ENCODE assay signal across 1 cellular context in genomic region chr14:50943943-50944646, GRCh38.
TF ChIP-seq lines count a peak whose summit lies in the region.

Gene PYGL (minus strand): TSS chr14:50944483. CDS start chr14:50944403, 80 bp downstream.

TF ChIP-seq in WTC11, 78 proteins besides CTCF, POLR2A, EP300 and RAD21 (continued from another document and continues in another):
- TF ChIP-seq, protein P1, sequence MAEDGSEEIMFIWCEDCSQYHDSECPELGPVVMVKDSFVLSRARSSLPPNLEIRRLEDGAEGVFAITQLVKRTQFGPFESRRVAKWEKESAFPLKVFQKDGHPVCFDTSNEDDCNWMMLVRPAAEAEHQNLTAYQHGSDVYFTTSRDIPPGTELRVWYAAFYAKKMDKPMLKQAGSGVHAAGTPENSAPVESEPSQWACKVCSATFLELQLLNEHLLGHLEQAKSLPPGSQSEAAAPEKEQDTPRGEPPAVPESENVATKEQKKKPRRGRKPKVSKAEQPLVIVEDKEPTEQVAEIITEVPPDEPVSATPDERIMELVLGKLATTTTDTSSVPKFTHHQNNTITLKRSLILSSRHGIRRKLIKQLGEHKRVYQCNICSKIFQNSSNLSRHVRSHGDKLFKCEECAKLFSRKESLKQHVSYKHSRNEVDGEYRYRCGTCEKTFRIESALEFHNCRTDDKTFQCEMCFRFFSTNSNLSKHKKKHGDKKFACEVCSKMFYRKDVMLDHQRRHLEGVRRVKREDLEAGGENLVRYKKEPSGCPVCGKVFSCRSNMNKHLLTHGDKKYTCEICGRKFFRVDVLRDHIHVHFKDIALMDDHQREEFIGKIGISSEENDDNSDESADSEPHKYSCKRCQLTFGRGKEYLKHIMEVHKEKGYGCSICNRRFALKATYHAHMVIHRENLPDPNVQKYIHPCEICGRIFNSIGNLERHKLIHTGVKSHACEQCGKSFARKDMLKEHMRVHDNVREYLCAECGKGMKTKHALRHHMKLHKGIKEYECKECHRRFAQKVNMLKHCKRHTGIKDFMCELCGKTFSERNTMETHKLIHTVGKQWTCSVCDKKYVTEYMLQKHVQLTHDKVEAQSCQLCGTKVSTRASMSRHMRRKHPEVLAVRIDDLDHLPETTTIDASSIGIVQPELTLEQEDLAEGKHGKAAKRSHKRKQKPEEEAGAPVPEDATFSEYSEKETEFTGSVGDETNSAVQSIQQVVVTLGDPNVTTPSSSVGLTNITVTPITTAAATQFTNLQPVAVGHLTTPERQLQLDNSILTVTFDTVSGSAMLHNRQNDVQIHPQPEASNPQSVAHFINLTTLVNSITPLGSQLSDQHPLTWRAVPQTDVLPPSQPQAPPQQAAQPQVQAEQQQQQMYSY (CRISPR knock-in tag; IDR thresholded peaks at IDR 0.05): peak; percentile 9
- TF ChIP-seq, protein P2, sequence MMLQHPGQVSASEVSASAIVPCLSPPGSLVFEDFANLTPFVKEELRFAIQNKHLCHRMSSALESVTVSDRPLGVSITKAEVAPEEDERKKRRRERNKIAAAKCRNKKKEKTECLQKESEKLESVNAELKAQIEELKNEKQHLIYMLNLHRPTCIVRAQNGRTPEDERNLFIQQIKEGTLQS (CRISPR knock-in tag; conservative IDR thresholded peaks at IDR 0.05): no peak
- no peak for TF ChIP-seq ERG (CRISPR knock-in tag; IDR thresholded peaks at IDR 0.05)
- TF ChIP-seq ZNF232 (CRISPR knock-in tag; IDR thresholded peaks at IDR 0.05): no peak
- TF ChIP-seq, protein P3, sequence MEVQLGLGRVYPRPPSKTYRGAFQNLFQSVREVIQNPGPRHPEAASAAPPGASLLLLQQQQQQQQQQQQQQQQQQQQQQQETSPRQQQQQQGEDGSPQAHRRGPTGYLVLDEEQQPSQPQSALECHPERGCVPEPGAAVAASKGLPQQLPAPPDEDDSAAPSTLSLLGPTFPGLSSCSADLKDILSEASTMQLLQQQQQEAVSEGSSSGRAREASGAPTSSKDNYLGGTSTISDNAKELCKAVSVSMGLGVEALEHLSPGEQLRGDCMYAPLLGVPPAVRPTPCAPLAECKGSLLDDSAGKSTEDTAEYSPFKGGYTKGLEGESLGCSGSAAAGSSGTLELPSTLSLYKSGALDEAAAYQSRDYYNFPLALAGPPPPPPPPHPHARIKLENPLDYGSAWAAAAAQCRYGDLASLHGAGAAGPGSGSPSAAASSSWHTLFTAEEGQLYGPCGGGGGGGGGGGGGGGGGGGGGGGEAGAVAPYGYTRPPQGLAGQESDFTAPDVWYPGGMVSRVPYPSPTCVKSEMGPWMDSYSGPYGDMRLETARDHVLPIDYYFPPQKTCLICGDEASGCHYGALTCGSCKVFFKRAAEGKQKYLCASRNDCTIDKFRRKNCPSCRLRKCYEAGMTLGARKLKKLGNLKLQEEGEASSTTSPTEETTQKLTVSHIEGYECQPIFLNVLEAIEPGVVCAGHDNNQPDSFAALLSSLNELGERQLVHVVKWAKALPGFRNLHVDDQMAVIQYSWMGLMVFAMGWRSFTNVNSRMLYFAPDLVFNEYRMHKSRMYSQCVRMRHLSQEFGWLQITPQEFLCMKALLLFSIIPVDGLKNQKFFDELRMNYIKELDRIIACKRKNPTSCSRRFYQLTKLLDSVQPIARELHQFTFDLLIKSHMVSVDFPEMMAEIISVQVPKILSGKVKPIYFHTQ (CRISPR knock-in tag; IDR thresholded peaks at IDR 0.05): no peak
- TF ChIP-seq ZBTB21 (CRISPR knock-in tag; IDR thresholded peaks at IDR 0.05; ENCODE audit: borderline replicate concordance): no peak; the same call in 1 of the 2 replicates
- TF ChIP-seq, protein P4, sequence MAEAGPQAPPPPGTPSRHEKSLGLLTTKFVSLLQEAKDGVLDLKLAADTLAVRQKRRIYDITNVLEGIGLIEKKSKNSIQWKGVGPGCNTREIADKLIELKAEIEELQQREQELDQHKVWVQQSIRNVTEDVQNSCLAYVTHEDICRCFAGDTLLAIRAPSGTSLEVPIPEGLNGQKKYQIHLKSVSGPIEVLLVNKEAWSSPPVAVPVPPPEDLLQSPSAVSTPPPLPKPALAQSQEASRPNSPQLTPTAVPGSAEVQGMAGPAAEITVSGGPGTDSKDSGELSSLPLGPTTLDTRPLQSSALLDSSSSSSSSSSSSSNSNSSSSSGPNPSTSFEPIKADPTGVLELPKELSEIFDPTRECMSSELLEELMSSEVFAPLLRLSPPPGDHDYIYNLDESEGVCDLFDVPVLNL (CRISPR knock-in tag; IDR thresholded peaks at IDR 0.05; ENCODE audit: borderline replicate concordance, low read depth): no peak
- no peak for TF ChIP-seq GRHL2 (CRISPR knock-in tag; IDR thresholded peaks at IDR 0.05; ENCODE audit: insufficient replicate concordance, severe bottlenecking)
- no peak; the same call in 1 of the 2 replicates for TF ChIP-seq ZNF219 (CRISPR knock-in tag; IDR thresholded peaks at IDR 0.05; ENCODE audit: borderline replicate concordance)
- TF ChIP-seq, protein P5, sequence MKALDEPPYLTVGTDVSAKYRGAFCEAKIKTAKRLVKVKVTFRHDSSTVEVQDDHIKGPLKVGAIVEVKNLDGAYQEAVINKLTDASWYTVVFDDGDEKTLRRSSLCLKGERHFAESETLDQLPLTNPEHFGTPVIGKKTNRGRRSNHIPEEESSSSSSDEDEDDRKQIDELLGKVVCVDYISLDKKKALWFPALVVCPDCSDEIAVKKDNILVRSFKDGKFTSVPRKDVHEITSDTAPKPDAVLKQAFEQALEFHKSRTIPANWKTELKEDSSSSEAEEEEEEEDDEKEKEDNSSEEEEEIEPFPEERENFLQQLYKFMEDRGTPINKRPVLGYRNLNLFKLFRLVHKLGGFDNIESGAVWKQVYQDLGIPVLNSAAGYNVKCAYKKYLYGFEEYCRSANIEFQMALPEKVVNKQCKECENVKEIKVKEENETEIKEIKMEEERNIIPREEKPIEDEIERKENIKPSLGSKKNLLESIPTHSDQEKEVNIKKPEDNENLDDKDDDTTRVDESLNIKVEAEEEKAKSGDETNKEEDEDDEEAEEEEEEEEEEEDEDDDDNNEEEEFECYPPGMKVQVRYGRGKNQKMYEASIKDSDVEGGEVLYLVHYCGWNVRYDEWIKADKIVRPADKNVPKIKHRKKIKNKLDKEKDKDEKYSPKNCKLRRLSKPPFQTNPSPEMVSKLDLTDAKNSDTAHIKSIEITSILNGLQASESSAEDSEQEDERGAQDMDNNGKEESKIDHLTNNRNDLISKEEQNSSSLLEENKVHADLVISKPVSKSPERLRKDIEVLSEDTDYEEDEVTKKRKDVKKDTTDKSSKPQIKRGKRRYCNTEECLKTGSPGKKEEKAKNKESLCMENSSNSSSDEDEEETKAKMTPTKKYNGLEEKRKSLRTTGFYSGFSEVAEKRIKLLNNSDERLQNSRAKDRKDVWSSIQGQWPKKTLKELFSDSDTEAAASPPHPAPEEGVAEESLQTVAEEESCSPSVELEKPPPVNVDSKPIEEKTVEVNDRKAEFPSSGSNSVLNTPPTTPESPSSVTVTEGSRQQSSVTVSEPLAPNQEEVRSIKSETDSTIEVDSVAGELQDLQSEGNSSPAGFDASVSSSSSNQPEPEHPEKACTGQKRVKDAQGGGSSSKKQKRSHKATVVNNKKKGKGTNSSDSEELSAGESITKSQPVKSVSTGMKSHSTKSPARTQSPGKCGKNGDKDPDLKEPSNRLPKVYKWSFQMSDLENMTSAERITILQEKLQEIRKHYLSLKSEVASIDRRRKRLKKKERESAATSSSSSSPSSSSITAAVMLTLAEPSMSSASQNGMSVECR (CRISPR knock-in tag; IDR thresholded peaks at IDR 0.05; ENCODE audit: borderline replicate concordance): peak; percentile 85; the same call in 1 of the 2 replicates
- no peak for TF ChIP-seq GTF2I (CRISPR knock-in tag; conservative IDR thresholded peaks at IDR 0.05)
- no peak for TF ChIP-seq ZMAT4 (CRISPR knock-in tag; IDR thresholded peaks at IDR 0.05)
- no peak for TF ChIP-seq AFF4 (CRISPR knock-in tag; IDR thresholded peaks at IDR 0.05; ENCODE audit: borderline replicate concordance)
- TF ChIP-seq CREM (CRISPR knock-in tag; IDR thresholded peaks at IDR 0.05): no peak
- TF ChIP-seq ELF4 (CRISPR knock-in tag; IDR thresholded peaks at IDR 0.05; ENCODE audit: low read depth): no peak
- TF ChIP-seq ZNF423 (CRISPR knock-in tag; IDR thresholded peaks at IDR 0.05): no peak
- TF ChIP-seq, protein P6, sequence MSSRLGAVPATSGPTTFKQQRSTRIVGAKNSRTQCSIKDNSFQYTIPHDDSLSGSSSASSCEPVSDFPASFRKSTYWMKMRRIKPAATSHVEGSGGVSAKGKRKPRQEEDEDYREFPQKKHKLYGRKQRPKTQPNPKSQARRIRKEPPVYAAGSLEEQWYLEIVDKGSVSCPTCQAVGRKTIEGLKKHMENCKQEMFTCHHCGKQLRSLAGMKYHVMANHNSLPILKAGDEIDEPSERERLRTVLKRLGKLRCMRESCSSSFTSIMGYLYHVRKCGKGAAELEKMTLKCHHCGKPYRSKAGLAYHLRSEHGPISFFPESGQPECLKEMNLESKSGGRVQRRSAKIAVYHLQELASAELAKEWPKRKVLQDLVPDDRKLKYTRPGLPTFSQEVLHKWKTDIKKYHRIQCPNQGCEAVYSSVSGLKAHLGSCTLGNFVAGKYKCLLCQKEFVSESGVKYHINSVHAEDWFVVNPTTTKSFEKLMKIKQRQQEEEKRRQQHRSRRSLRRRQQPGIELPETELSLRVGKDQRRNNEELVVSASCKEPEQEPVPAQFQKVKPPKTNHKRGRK (CRISPR knock-in tag; IDR thresholded peaks at IDR 0.05; ENCODE audit: borderline replicate concordance): no peak
- TF ChIP-seq HMGA2 (CRISPR knock-in tag; IDR thresholded peaks at IDR 0.05): no peak
- TF ChIP-seq ESRRA (CRISPR knock-in tag; IDR thresholded peaks at IDR 0.05; ENCODE audit: borderline replicate concordance): peak; percentile 58; the same call in 1 of the 2 replicates
- TF ChIP-seq ZNF532 (CRISPR knock-in tag; IDR thresholded peaks at IDR 0.05; ENCODE audit: borderline replicate concordance): no peak
- peak; percentile 83 for TF ChIP-seq SP1 (CRISPR knock-in tag; conservative IDR thresholded peaks at IDR 0.05)
- no peak for TF ChIP-seq IRF2 (CRISPR knock-in tag; IDR thresholded peaks at IDR 0.05; ENCODE audit: borderline replicate concordance, low read depth)
- TF ChIP-seq FOXK1 (CRISPR knock-in tag; IDR thresholded peaks at IDR 0.05): no peak
- no peak for TF ChIP-seq NFATC4 (CRISPR knock-in tag; IDR thresholded peaks at IDR 0.05)
- no peak for TF ChIP-seq PRRX2 (CRISPR knock-in tag; IDR thresholded peaks at IDR 0.05)
- 0 out of 2 replicates have a peak, but pooled peaks have one; percentile 24 for TF ChIP-seq ETV6 (CRISPR knock-in tag; IDR thresholded peaks at IDR 0.05)
- no peak for TF ChIP-seq EMX1 (CRISPR knock-in tag; IDR thresholded peaks at IDR 0.05)
